ENCODE assay signal across 1 cellular context in genomic region chr10:113071446-113071845, GRCh38.
TF ChIP-seq lines count a peak whose summit lies in the region.

No MANE protein-coding gene starts in this region.

TF ChIP-seq in HCT116, 20 proteins besides CTCF, POLR2A, EP300 and RAD21 (continued from another document):
- TF ChIP-seq MAX (IDR thresholded peaks at IDR 0.05) (no peak), ZNF274 (IDR thresholded peaks at IDR 0.05; ENCODE audit: low read depth, low read length) (no peak), ATF3 (IDR thresholded peaks at IDR 0.05) (no peak), EZH2 (IDR thresholded peaks at IDR 0.05) (no peak)
TF ChIP-seq in HCT116: peak in this region for 3.
